Comparison of ENCODE assay signal across 8 cellular contexts in genomic region chr19:3034845-3035541, GRCh38. TPM values are rescaled to one million over a fixed set of nuclear protein-coding genes. Genes with fewer than 3 reads are reported as not detected.
A peak's percentile ranks its signal among the peaks of the same experiment; 100 is the strongest.
DNase-seq lines count a peak whose midpoint lies in the region; ATAC-seq, FAIRE-seq and TF ChIP-seq lines count a peak whose summit lies in the region.

No MANE protein-coding gene starts in this region.

- peak overlapping the region; percentile 98 for H3K4me2 ChIP-seq in HepG2 (ENCODE audit: low read depth, low read length)

- H3K27ac Mint-ChIP-seq in MCF 10A (ENCODE audit: low read depth, unreplicated experiment): peak overlapping the region; percentile 93

- H3K9ac ChIP-seq in HepG2 (ENCODE audit: insufficient read depth, low read depth, low read length): peak overlapping the region; percentile 74

- H3K4me1 Mint-ChIP-seq in MCF 10A (ENCODE audit: insufficient read depth, unreplicated experiment): peaks cover 28% of the 10 kb centered on the region

- no peaks in the 10 kb centered on the region for H4K20me1 ChIP-seq in HepG2 (ENCODE audit: insufficient read depth, low read length)

- peak; percentile 43 for FAIRE-seq in HepG2 (lab: Jason Lieb, UNC)

- H3K79me2 ChIP-seq in ACC112 (ENCODE audit: control insufficient read depth, insufficient read depth, low read length, unreplicated experiment) (no peaks in the 10 kb centered on the region), HepG2 (ENCODE audit: insufficient read depth, low read length) (no peaks in the 10 kb centered on the region)

- POLR2A ChIA-PET in MCF 10A (lab: Yijun Ruan, JAX) (interaction anchor here (0.5 to 3.7 kb wide), 13 partner anchors 8 to 134 kb away, joined by 3 to 56 read pairs (median 7); partner anchors contain the start of genes TLE5, TLE6 and ZNF57), HepG2 (lab: Yijun Ruan, JAX) (interaction anchor here (0.9 to 3.0 kb wide), 15 partner anchors 10 to 642 kb away, joined by 3 to 23 read pairs (median 4); partner anchors contain the start of genes DOHH, TLE6, ZNF556 and ZNF57)

- peaks cover 4% of the 10 kb centered on the region for H3K4me1 ChIP-seq in ACC112 (ENCODE audit: control insufficient read depth, insufficient read depth, low read length, unreplicated experiment)
- H3K4me1 ChIP-seq in HepG2 (ENCODE audit: insufficient read depth, low read length): peaks cover 70% of the 10 kb centered on the region

- CTCF ChIA-PET in MCF 10A (lab: Yijun Ruan, JAX) (interaction anchor here (0.6 to 1.4 kb wide), 9 partner anchors 22 to 1146 kb away, joined by 3 to 4 read pairs (median 3); partner anchors contain the start of gene THOP1), HepG2 (lab: Yijun Ruan, JAX; ENCODE audit: low intra/inter-chr PET ratio, low total read pairs) (no interaction called here)

- in situ Hi-C loops in HepG2 (cut with HindIII; ENCODE audit: extremely low pct_ligation_motif_present, low pct_unique_long_range_greater_than_20kb): no loop called here

- no peak for TF ChIP-seq RAD21 in HepG2 (CRISPR knock-in tag; IDR thresholded peaks at IDR 0.05)

- peak; percentile 4 for ATAC-seq in GM19035 (IDR thresholded peaks at IDR 0.05; ENCODE audit: unreplicated experiment)
- ATAC-seq in HepG2: peak; percentile 16
- peak; percentile 14 for ATAC-seq in stimulated activated naive CD8-positive, alpha-beta T cell treated with anti-CD3 and anti-CD28 coated beads, Interleukin-15, Interleukin-2, amounts not matched to agents 100 U/mL and 50 U/mL, for 24 hours
- ATAC-seq in GM19351 (IDR thresholded peaks at IDR 0.05; ENCODE audit: unreplicated experiment): no peak

- H3K4me3 ChIP-seq in ACC112 (ENCODE audit: low read depth, low read length) (peak overlapping the region; percentile 78), HepG2 (replicated peaks in 1 of 3; ENCODE audit: insufficient read depth in 1 of 3, low read depth in 2 of 3, low read length in 3 of 3) (peak overlapping the region; percentile 64 to 78 (median 72))

- intact Hi-C loops in MCF 10A (cut with micrococcal nuclease) (loop anchor here (10.0 kb wide), 1 partner anchor 60 kb away; the partner anchor contains the start of gene TLE6), HepG2 (cut with micrococcal nuclease; ENCODE audit: unreplicated experiment) (loop anchor here (1.0 kb wide), 1 partner anchor 58 kb away; the partner anchor contains the start of gene TLE6)

- no peak for TF ChIP-seq CTCF in MCF 10A (IDR thresholded peaks at IDR 0.05; ENCODE audit: unreplicated experiment)
- no peak for TF ChIP-seq CTCF in HepG2 (CRISPR knock-in tag; IDR thresholded peaks at IDR 0.05)

- H3K9me3 ChIP-seq in HepG2 (ENCODE audit: low read length): no peaks in the 10 kb centered on the region

- no peaks in the 10 kb centered on the region for H3K27me3 Mint-ChIP-seq in MCF 10A (ENCODE audit: insufficient read depth, unreplicated experiment)

- H3K36me3 ChIP-seq in ACC112 (ENCODE audit: insufficient read depth, low read length): no peaks in the 10 kb centered on the region
- H3K36me3 ChIP-seq in HepG2 (replicated peaks in 1 of 2; ENCODE audit: control insufficient read depth in 1 of 2, insufficient read depth in 2 of 2, low read length in 2 of 2): no peaks in the 10 kb centered on the region

- no peaks in the 10 kb centered on the region for H3K36me3 Mint-ChIP-seq in MCF 10A (ENCODE audit: insufficient read depth, unreplicated experiment)

- H3K27me3 ChIP-seq in ACC112 (ENCODE audit: insufficient read depth, low read length) (peaks cover 5% of the 10 kb centered on the region; the same call in 1 of the 2 replicates), HepG2 (ENCODE audit: control insufficient read depth in 1 of 2, insufficient read depth in 2 of 2, low read length in 2 of 2) (peaks cover 3 to 22% of the 10 kb centered on the region in 2 experiments; a peak in 3 of 5 replicates)

- peak overlapping the region; percentile 47 for H2AFZ ChIP-seq in ACC112 (ENCODE audit: low read length, unreplicated experiment)
- H2AFZ ChIP-seq in HepG2 (ENCODE audit: low read length): peak overlapping the region; percentile 10

- H3K9me3 Mint-ChIP-seq in MCF 10A (ENCODE audit: unreplicated experiment): no peaks in the 10 kb centered on the region

- H3K27ac ChIP-seq in ACC112 (ENCODE audit: low read depth, low read length) (peak overlapping the region; percentile 35; the same call in 1 of the 2 replicates), HepG2 (ENCODE audit: extremely low read length, insufficient read depth, low read length) (peak overlapping the region; percentile 66)

- under 1% methylated on average over 16 of the region's 23 CpGs for WGBS in HepG2 (ENCODE audit: low lambda C conversion rate)

- BruUV-seq in MCF 10A (replicated peaks; lab: Mats Ljungman, UMichigan) (TSS peak; percentile 84), HepG2 (replicated peaks; lab: Mats Ljungman, UMichigan) (TSS peak; percentile 93)

- TF ChIP-seq POLR2A in HepG2 (IDR thresholded peaks at IDR 0.05; ENCODE audit: insufficient read depth in 1 of 2, low read depth in 2 of 2, low read length in 2 of 2): no peak; a peak in 1 of 4 replicates

- DNase-seq in RPMI7951 (ENCODE audit: low read depth) (peak; percentile 66), MCF 10A (ENCODE audit: unreplicated experiment) (peak; percentile 29), HepG2 (ENCODE audit: low spot score) (no peak), putamen (ENCODE audit: low spot score) (no peak)
- peak; percentile 64 for DNase-seq in stimulated activated naive CD8-positive, alpha-beta T cell treated with anti-CD3 and anti-CD28 coated beads, Interleukin-15, Interleukin-2, amounts not matched to agents 100 U/mL and 50 U/mL, for 24 hours

- no peak for TF ChIP-seq EP300 in HepG2 (IDR thresholded peaks at IDR 0.05; ENCODE audit: low read depth in 2 of 2, low read length in 2 of 2)
- TF ChIP-seq EP300 in HepG2 (CRISPR knock-in tag; IDR thresholded peaks at IDR 0.05; ENCODE audit: borderline replicate concordance): no peak

- peak overlapping the region; percentile 84 for H3K4me3 Mint-ChIP-seq in MCF 10A (ENCODE audit: unreplicated experiment)

RNA-seq across cellular contexts. Expression of gene TLE2, which starts 5.9 kb away (rescaled TPM):
- not detected in 2 replicates for total RNA-seq in RPMI7951 (2014; rRNA removed; shearing (Covaris generic))
- 1.9 and 3.0 TPM in 2 replicates for total RNA-seq in MCF 10A (2022)
- 0.07 TPM in 1 of 2 replicates, not detected in the other for total RNA-seq in HepG2 (2016; rRNA removed; fragmentation: Illumina TruSeq; extraction: Trizol)
- total RNA-seq in HepG2 (2016; cell fraction: cytosol; rRNA removed; fragmentation: Illumina TruSeq; extraction: Trizol; ENCODE audit: low read depth): not detected in 2 replicates
- total RNA-seq in HepG2 (2016; cell fraction: insoluble cytoplasmic fraction; rRNA removed; fragmentation: Illumina TruSeq; extraction: Trizol): not detected in 2 replicates
- total RNA-seq in HepG2 (2016; cell fraction: membrane; rRNA removed; fragmentation: Illumina TruSeq; extraction: Trizol): 0.14 and 0.15 TPM in 2 replicates
- not detected in 2 replicates for total RNA-seq in HepG2 (2016; cell fraction: nucleus; rRNA removed; fragmentation: Illumina TruSeq; extraction: Trizol)
- polyA plus RNA-seq in HepG2 (2011; rRNA removed): 0.72 and 0.81 TPM in 2 replicates
- polyA plus RNA-seq in HepG2 (2011; cell fraction: cytosol; rRNA removed): 0.21 and 0.25 TPM in 2 replicates
- 1.8 and 1.9 TPM in 2 replicates for polyA plus RNA-seq in HepG2 (2011; cell fraction: nucleus; rRNA removed)
- 0.67 and 0.75 TPM in 2 replicates for polyA plus RNA-seq in HepG2 (2012)
- 0.19 and 0.40 TPM in 2 replicates for polyA plus RNA-seq in HepG2 (2016; cell fraction: cytosol; fragmentation: Illumina TruSeq; extraction: Trizol; ENCODE audit: low read depth)
- polyA plus RNA-seq in HepG2 (2016; cell fraction: insoluble cytoplasmic fraction; fragmentation: Illumina TruSeq; extraction: Trizol; ENCODE audit: low read depth): 0.13 TPM in 1 of 2 replicates, not detected in the other
- 0.23 and 0.82 TPM in 2 replicates for polyA plus RNA-seq in HepG2 (2016; cell fraction: membrane; fragmentation: Illumina TruSeq; extraction: Trizol; ENCODE audit: low read depth)
- 0.56 TPM in 1 of 2 replicates, not detected in the other for polyA plus RNA-seq in HepG2 (2016; cell fraction: nucleus; fragmentation: Illumina TruSeq; extraction: Trizol; ENCODE audit: insufficient read depth, low read depth)
- polyA minus RNA-seq in HepG2 (2011; rRNA and poly(A)+ RNA removed; ENCODE audit: low replicate concordance): 1.3 and 12.9 TPM in 2 replicates
- polyA minus RNA-seq in HepG2 (2011; cell fraction: cytosol; rRNA and poly(A)+ RNA removed): 0.35 and 0.89 TPM in 2 replicates
- 0.77 TPM in 1 of 2 replicates, not detected in the other for polyA minus RNA-seq in HepG2 (2011; cell fraction: nucleus; rRNA and poly(A)+ RNA removed)

RNA-seq across cellular contexts. Expression of gene TLE5, which starts 27.3 kb away (rescaled TPM):
- total RNA-seq in RPMI7951 (2014; rRNA removed; shearing (Covaris generic)): 178 and 208 TPM in 2 replicates
- total RNA-seq in MCF 10A (2022) (266 and 273 TPM in 2 replicates), HepG2 (2016; rRNA removed; fragmentation: Illumina TruSeq; extraction: Trizol) (51.6 and 62.8 TPM in 2 replicates)
- total RNA-seq in HepG2 (2016; cell fraction: cytosol; rRNA removed; fragmentation: Illumina TruSeq; extraction: Trizol; ENCODE audit: low read depth): 148 and 187 TPM in 2 replicates
- 41.9 and 63.2 TPM in 2 replicates for total RNA-seq in HepG2 (2016; cell fraction: insoluble cytoplasmic fraction; rRNA removed; fragmentation: Illumina TruSeq; extraction: Trizol)
- total RNA-seq in HepG2 (2016; cell fraction: membrane; rRNA removed; fragmentation: Illumina TruSeq; extraction: Trizol): 155 and 189 TPM in 2 replicates
- total RNA-seq in HepG2 (2016; cell fraction: nucleus; rRNA removed; fragmentation: Illumina TruSeq; extraction: Trizol): 29.0 and 32.6 TPM in 2 replicates
- polyA plus RNA-seq in HepG2 (2011; rRNA removed): 189 and 246 TPM in 2 replicates
- 170 and 253 TPM in 2 replicates for polyA plus RNA-seq in HepG2 (2011; cell fraction: cytosol; rRNA removed)
- 312 and 359 TPM in 2 replicates for polyA plus RNA-seq in HepG2 (2011; cell fraction: nucleus; rRNA removed)
- polyA plus RNA-seq in HepG2 (2012): 157 and 182 TPM in 2 replicates
- polyA plus RNA-seq in HepG2 (2016; cell fraction: cytosol; fragmentation: Illumina TruSeq; extraction: Trizol; ENCODE audit: low read depth): 365 and 380 TPM in 2 replicates
- 90.9 and 108 TPM in 2 replicates for polyA plus RNA-seq in HepG2 (2016; cell fraction: insoluble cytoplasmic fraction; fragmentation: Illumina TruSeq; extraction: Trizol; ENCODE audit: low read depth)
- polyA plus RNA-seq in HepG2 (2016; cell fraction: membrane; fragmentation: Illumina TruSeq; extraction: Trizol; ENCODE audit: low read depth): 308 and 330 TPM in 2 replicates
- 105 and 117 TPM in 2 replicates for polyA plus RNA-seq in HepG2 (2016; cell fraction: nucleus; fragmentation: Illumina TruSeq; extraction: Trizol; ENCODE audit: insufficient read depth, low read depth)
- polyA minus RNA-seq in HepG2 (2011; rRNA and poly(A)+ RNA removed; ENCODE audit: low replicate concordance): 213 and 462 TPM in 2 replicates
- 159 and 180 TPM in 2 replicates for polyA minus RNA-seq in HepG2 (2011; cell fraction: cytosol; rRNA and poly(A)+ RNA removed)
- polyA minus RNA-seq in HepG2 (2011; cell fraction: nucleus; rRNA and poly(A)+ RNA removed): 36.2 and 46.2 TPM in 2 replicates

RNA-seq across cellular contexts. Expression of gene TLE6, which starts 57.6 kb away (rescaled TPM):
- 0.84 and 3.9 TPM in 2 replicates for total RNA-seq in RPMI7951 (2014; rRNA removed; shearing (Covaris generic))
- 0.89 and 2.9 TPM in 2 replicates for total RNA-seq in MCF 10A (2022)
- total RNA-seq in HepG2 (2016; rRNA removed; fragmentation: Illumina TruSeq; extraction: Trizol): 0.24 and 0.28 TPM in 2 replicates
- not detected in 2 replicates for total RNA-seq in HepG2 (2016; cell fraction: cytosol; rRNA removed; fragmentation: Illumina TruSeq; extraction: Trizol; ENCODE audit: low read depth)
- total RNA-seq in HepG2 (2016; cell fraction: insoluble cytoplasmic fraction; rRNA removed; fragmentation: Illumina TruSeq; extraction: Trizol): 0.06 TPM in 1 of 2 replicates, not detected in the other
- not detected in 2 replicates for total RNA-seq in HepG2 (2016; cell fraction: membrane; rRNA removed; fragmentation: Illumina TruSeq; extraction: Trizol)
- total RNA-seq in HepG2 (2016; cell fraction: nucleus; rRNA removed; fragmentation: Illumina TruSeq; extraction: Trizol): not detected in 2 replicates
- 5.5 and 6.4 TPM in 2 replicates for polyA plus RNA-seq in HepG2 (2011; rRNA removed)
- 4.2 TPM in 2 replicates for polyA plus RNA-seq in HepG2 (2011; cell fraction: cytosol; rRNA removed)
- 18.3 and 20.1 TPM in 2 replicates for polyA plus RNA-seq in HepG2 (2011; cell fraction: nucleus; rRNA removed)
- polyA plus RNA-seq in HepG2 (2012): 1.5 and 1.9 TPM in 2 replicates
- polyA plus RNA-seq in HepG2 (2016; cell fraction: cytosol; fragmentation: Illumina TruSeq; extraction: Trizol; ENCODE audit: low read depth): 0.19 and 0.32 TPM in 2 replicates
- not detected in 2 replicates for polyA plus RNA-seq in HepG2 (2016; cell fraction: insoluble cytoplasmic fraction; fragmentation: Illumina TruSeq; extraction: Trizol; ENCODE audit: low read depth)
- polyA plus RNA-seq in HepG2 (2016; cell fraction: membrane; fragmentation: Illumina TruSeq; extraction: Trizol; ENCODE audit: low read depth): not detected in 2 replicates
- 1.00 TPM in 1 of 2 replicates, not detected in the other for polyA plus RNA-seq in HepG2 (2016; cell fraction: nucleus; fragmentation: Illumina TruSeq; extraction: Trizol; ENCODE audit: insufficient read depth, low read depth)
- polyA minus RNA-seq in HepG2 (2011; rRNA and poly(A)+ RNA removed; ENCODE audit: low replicate concordance): 4.2 and 4.9 TPM in 2 replicates
- 2.4 TPM in 1 of 2 replicates, not detected in the other for polyA minus RNA-seq in HepG2 (2011; cell fraction: cytosol; rRNA and poly(A)+ RNA removed)
- polyA minus RNA-seq in HepG2 (2011; cell fraction: nucleus; rRNA and poly(A)+ RNA removed): 3.2 and 5.0 TPM in 2 replicates

RNA-seq across cellular contexts. Expression of gene GNA11, which starts 59.2 kb away (rescaled TPM):
- 35.9 and 56.3 TPM in 2 replicates for total RNA-seq in RPMI7951 (2014; rRNA removed; shearing (Covaris generic))
- total RNA-seq in MCF 10A (2022) (40.9 and 48.1 TPM in 2 replicates), HepG2 (2016; rRNA removed; fragmentation: Illumina TruSeq; extraction: Trizol) (18.8 and 26.8 TPM in 2 replicates)
- total RNA-seq in HepG2 (2016; cell fraction: cytosol; rRNA removed; fragmentation: Illumina TruSeq; extraction: Trizol; ENCODE audit: low read depth): 4.5 and 5.5 TPM in 2 replicates
- 16.2 and 28.2 TPM in 2 replicates for total RNA-seq in HepG2 (2016; cell fraction: insoluble cytoplasmic fraction; rRNA removed; fragmentation: Illumina TruSeq; extraction: Trizol)
- total RNA-seq in HepG2 (2016; cell fraction: membrane; rRNA removed; fragmentation: Illumina TruSeq; extraction: Trizol): 20.2 and 20.3 TPM in 2 replicates
- total RNA-seq in HepG2 (2016; cell fraction: nucleus; rRNA removed; fragmentation: Illumina TruSeq; extraction: Trizol): 13.2 and 15.8 TPM in 2 replicates
- 16.0 and 16.8 TPM in 2 replicates for polyA plus RNA-seq in HepG2 (2011; rRNA removed)
- polyA plus RNA-seq in HepG2 (2011; cell fraction: cytosol; rRNA removed): 18.0 and 19.4 TPM in 2 replicates
- 24.5 and 30.8 TPM in 2 replicates for polyA plus RNA-seq in HepG2 (2011; cell fraction: nucleus; rRNA removed)
- 21.5 and 25.5 TPM in 2 replicates for polyA plus RNA-seq in HepG2 (2012)
- polyA plus RNA-seq in HepG2 (2016; cell fraction: cytosol; fragmentation: Illumina TruSeq; extraction: Trizol; ENCODE audit: low read depth): 4.2 and 4.6 TPM in 2 replicates
- polyA plus RNA-seq in HepG2 (2016; cell fraction: insoluble cytoplasmic fraction; fragmentation: Illumina TruSeq; extraction: Trizol; ENCODE audit: low read depth): 25.9 and 33.9 TPM in 2 replicates
- 14.1 and 15.9 TPM in 2 replicates for polyA plus RNA-seq in HepG2 (2016; cell fraction: membrane; fragmentation: Illumina TruSeq; extraction: Trizol; ENCODE audit: low read depth)
- polyA plus RNA-seq in HepG2 (2016; cell fraction: nucleus; fragmentation: Illumina TruSeq; extraction: Trizol; ENCODE audit: insufficient read depth, low read depth): 31.1 and 31.9 TPM in 2 replicates
- 36.6 and 52.6 TPM in 2 replicates for polyA minus RNA-seq in HepG2 (2011; rRNA and poly(A)+ RNA removed; ENCODE audit: low replicate concordance)
- polyA minus RNA-seq in HepG2 (2011; cell fraction: cytosol; rRNA and poly(A)+ RNA removed): 10.8 and 16.8 TPM in 2 replicates
- 6.7 and 7.1 TPM in 2 replicates for polyA minus RNA-seq in HepG2 (2011; cell fraction: nucleus; rRNA and poly(A)+ RNA removed)

Comparison
In these comparisons a context has a peak if more than half of its experiments do, and no peak if none do; other contexts are left out.
1. DNase-seq: peak in RPMI7951 (single experiment), MCF 10A (single experiment) and stimulated activated naive CD8-positive, alpha-beta T cell treated with anti-CD3 and anti-CD28 coated beads, Interleukin-15, Interleukin-2, amounts not matched to agents 100 U/mL and 50 U/mL, for 24 hours (single experiment); none in HepG2 (single experiment) and putamen (single experiment).